ENCODE assay signal across 13 cellular contexts in the genomic region with DNA sequence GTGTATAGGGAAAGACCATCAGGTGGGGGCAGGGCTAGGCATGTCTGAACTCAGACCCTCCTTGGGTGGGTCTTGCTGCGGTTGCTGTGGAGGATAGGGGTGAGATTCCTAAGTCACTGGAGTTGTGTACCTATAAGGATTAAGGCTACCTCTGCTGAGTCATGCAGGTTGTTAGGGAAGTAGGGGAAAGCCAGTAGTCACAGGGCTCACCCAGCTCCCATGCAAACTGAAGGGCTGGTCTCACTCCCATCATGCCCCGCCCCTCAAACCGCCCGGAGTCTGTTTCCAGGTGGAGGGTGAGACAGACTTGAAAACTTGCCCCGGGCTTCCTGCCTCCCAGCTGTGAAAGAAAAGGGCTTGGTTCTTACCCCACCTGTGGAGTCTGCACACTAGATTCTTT.
"Had no signal": no experiment of that assay in that cellular context is flagged by ENCODE, and none has a peak within 500 bp of the region (broad histone marks: within the 10 kb centered on the region; RNA-seq: fewer than 3 reads in every experiment).

No MANE protein-coding gene starts in this region.

- H3K4me1 Mint-ChIP-seq: neural crest cell had no signal

- H3K4me1 ChIP-seq: adrenal gland, heart left ventricle, suprapubic skin had no signal

- H3K27me3 Mint-ChIP-seq: dendritic cell treated with granulocyte-macrophage colony-stimulating factor and Interleukin-4, amounts not matched to agents 40 ng/mL and 50 ng/mL, for 4 days had no signal

- H3K4me3 ChIP-seq: adrenal gland, heart left ventricle, suprapubic skin had no signal

- H3K4me3 Mint-ChIP-seq: dendritic cell treated with granulocyte-macrophage colony-stimulating factor and Interleukin-4, amounts not matched to agents 40 ng/mL and 50 ng/mL, for 4 days; neural crest cell; T-helper 1 cell treated with Interleukin-12 subunit alpha and Interleukin-12 subunit beta and Interleukin-4 antibody, amounts not matched to agents 30 μg/mL and 1 μg/mL, for 36 hours had no signal

- DNase-seq: activated naive CD4-positive, alpha-beta T cell treated with anti-CD3 and anti-CD28 coated beads, Interleukin-2, amount 50 U/mL, for 16 hours; activated T-cell treated with anti-CD3 and anti-CD28 coated beads, Interleukin-2, amount 50 U/mL, for 1 hour; adrenal gland; heart left ventricle; kidney; stimulated activated CD4-positive, alpha-beta T cell treated with anti-CD3 and anti-CD28 coated beads, Interleukin-4, amount 100 ng/mL, for 1 hour; stimulated activated CD8-positive, alpha-beta memory T cell treated with anti-CD3 and anti-CD28 coated beads, Interleukin-4, amount 100 ng/mL, for 48 hours; stimulated activated naive CD8-positive, alpha-beta T cell treated with anti-CD3 and anti-CD28 coated beads, Interleukin-15, Interleukin-2, amounts not matched to agents 100 U/mL and 50 U/mL, for 24 hours had no signal

- H3K36me3 ChIP-seq: adrenal gland, heart left ventricle, suprapubic skin had no signal

- H3K27ac Mint-ChIP-seq: dendritic cell treated with granulocyte-macrophage colony-stimulating factor and Interleukin-4, amounts not matched to agents 40 ng/mL and 50 ng/mL, for 4 days; T-helper 1 cell treated with Interleukin-12 subunit alpha and Interleukin-12 subunit beta and Interleukin-4 antibody, amounts not matched to agents 30 μg/mL and 1 μg/mL, for 36 hours had no signal

- H3K9me3 ChIP-seq: adrenal gland had no signal

- H3K27me3 ChIP-seq: adrenal gland, heart left ventricle, suprapubic skin had no signal

- ATAC-seq: activated CD4-positive, CD25-positive, alpha-beta regulatory T cell treated with anti-CD3 and anti-CD28 coated beads, Interleukin-2, amount 50 U/mL, for 24 hours; heart left ventricle; stimulated activated naive CD8-positive, alpha-beta T cell treated with anti-CD3 and anti-CD28 coated beads, Interleukin-15, Interleukin-2, amounts not matched to agents 100 U/mL and 50 U/mL, for 24 hours had no signal

- H3K27ac ChIP-seq: adrenal gland, heart left ventricle, suprapubic skin had no signal
